8 cellular contexts compared by ENCODE assay signal in genomic region chr7:74275401-74275881, GRCh38. TPM values are rescaled to one million over a fixed set of nuclear protein-coding genes. Genes with fewer than 3 reads are reported as not detected.
DNase-seq lines count a peak whose midpoint lies in the region; ATAC-seq, FAIRE-seq and TF ChIP-seq lines count a peak whose summit lies in the region.

No MANE protein-coding gene starts in this region.

- dilution Hi-C loops in keratinocyte (cut with MboI; ENCODE audit: extremely low pct_ligation_motif_present, low sequenced_read_pairs) = no loop called here

- H3K9me3 ChIP-seq in AG04450 (ENCODE audit: control insufficient read depth, insufficient read depth, low read length) (no peaks in the 10 kb centered on the region), keratinocyte (ENCODE audit: control insufficient read depth, low read depth, low read length) (no peaks in the 10 kb centered on the region)

- no peak for DNase-seq in AG04450 (ENCODE audit: low read depth, low spot score)
- DNase-seq in GM12892 (ENCODE audit: insufficient read length) = no peak
- DNase-seq in keratinocyte (ENCODE audit: low read depth, low spot score) = no peak
- no peak for DNase-seq in activated naive CD4-positive, alpha-beta T cell treated with anti-CD3 and anti-CD28 coated beads, Interleukin-2, amount 50 U/mL, for 72 hours (ENCODE audit: low spot score in 2 of 2)
- no peak for DNase-seq in NCI-H1436 treated with DMSO at 0.1 percent for 48 hours (lab: John Stamatoyannopoulos, UW)
- no peak for DNase-seq in retina
- no peak for DNase-seq in sciatic nerve (ENCODE audit: low spot score)

- H3K9me1 ChIP-seq in keratinocyte (ENCODE audit: control insufficient read depth, extremely low read depth, insufficient read depth, low read length) = no peaks in the 10 kb centered on the region

- H3K9me3 Mint-ChIP-seq in activated naive CD4-positive, alpha-beta T cell treated with anti-CD3 and anti-CD28 coated beads, Interleukin-2, amount 50 U/mL, for 72 hours = no peaks in the 10 kb centered on the region

- FAIRE-seq in GM12892 (lab: Jason Lieb, UNC) = peak; percentile 38
- no peak for FAIRE-seq in keratinocyte (lab: Jason Lieb, UNC)

- no peak overlapping the region for H3K9ac ChIP-seq in keratinocyte (ENCODE audit: control insufficient read depth, extremely low read depth, insufficient read depth, low read length)

- no peaks in the 10 kb centered on the region for H3K79me2 ChIP-seq in keratinocyte (ENCODE audit: control insufficient read depth, insufficient read depth, low read length)

- H4K20me1 ChIP-seq in keratinocyte (ENCODE audit: control insufficient read depth, extremely low read depth, insufficient read depth, low read length) = no peaks in the 10 kb centered on the region

- H3K4me1 ChIP-seq in keratinocyte (ENCODE audit: control insufficient read depth, extremely low read depth, insufficient read depth, low read length) = peaks cover 14% of the 10 kb centered on the region

- H3K4me3 ChIP-seq in AG04450 (ENCODE audit: low read depth, low read length) = no peak overlapping the region
- no peak overlapping the region for H3K4me3 ChIP-seq in WI38 (ENCODE audit: low read depth, low read length)
- H3K4me3 ChIP-seq in keratinocyte (ENCODE audit: control insufficient read depth in 2 of 3, extremely low read depth in 1 of 3, insufficient read depth in 2 of 3, low read depth in 1 of 3, low read length in 3 of 3) = no peak overlapping the region

- ATAC-seq in activated naive CD4-positive, alpha-beta T cell treated with anti-CD3 and anti-CD28 coated beads, Interleukin-2, amount 50 U/mL, for 72 hours = no peak
- no peak for ATAC-seq in sciatic nerve

- H2AFZ ChIP-seq in keratinocyte (ENCODE audit: control insufficient read depth, low read length) = no peak overlapping the region

- H3K36me3 ChIP-seq in keratinocyte (ENCODE audit: control insufficient read depth in 2 of 2, extremely low read depth in 1 of 2, insufficient read depth in 2 of 2, low read length in 2 of 2) = no peaks in the 10 kb centered on the region

- H3K27ac Mint-ChIP-seq in activated naive CD4-positive, alpha-beta T cell treated with anti-CD3 and anti-CD28 coated beads, Interleukin-2, amount 50 U/mL, for 72 hours = no peak overlapping the region

- no peaks in the 10 kb centered on the region for H3K36me3 Mint-ChIP-seq in activated naive CD4-positive, alpha-beta T cell treated with anti-CD3 and anti-CD28 coated beads, Interleukin-2, amount 50 U/mL, for 72 hours

- CTCF ChIA-PET in AG04450 (lab: Charles Lee) = interaction anchor here (1.0 kb wide), 1 partner anchor 69 kb away, joined by 4 read pairs; no protein-coding TSS in a partner anchor

- intact Hi-C loops in sciatic nerve (cut with DNase I) = no loop called here

- no peak overlapping the region for H3K27ac ChIP-seq in AG04450 (ENCODE audit: low read depth, low read length)
- no peak overlapping the region for H3K27ac ChIP-seq in keratinocyte (ENCODE audit: control insufficient read depth, insufficient read depth, low read length)

- H3K27me3 ChIP-seq in AG04450 (ENCODE audit: control insufficient read depth, insufficient read depth, low read length) = no peaks in the 10 kb centered on the region
- no peaks in the 10 kb centered on the region for H3K27me3 ChIP-seq in keratinocyte (ENCODE audit: control insufficient read depth, extremely low read depth, insufficient read depth, low read length)

- no peak for TF ChIP-seq POLR2A in GM12892 (IDR thresholded peaks at IDR 0.05; ENCODE audit: low read depth, low read length)

- H3K4me2 ChIP-seq in keratinocyte (ENCODE audit: control insufficient read depth, extremely low read depth, insufficient read depth, low read depth, low read length) = no peak overlapping the region

- POLR2A ChIA-PET in AG04450 (lab: Yijun Ruan, JAX) = interaction anchor here (1.3 kb wide), 1 partner anchor 13 kb away, joined by 3 read pairs; no protein-coding TSS in a partner anchor

- peak; percentile 55 for TF ChIP-seq CTCF in AG04450 (IDR thresholded peaks at IDR 0.05; ENCODE audit: low read depth, low read length)
- peak; percentile 37; the same call in 1 of the 2 replicates for TF ChIP-seq CTCF in WI38 (IDR thresholded peaks at IDR 0.05; ENCODE audit: low read depth, low read length)
- peak; percentile 52 to 78 (median 78) for TF ChIP-seq CTCF in keratinocyte (optimal IDR thresholded peaks at IDR 0.05 in 1 of 3, IDR thresholded peaks at IDR 0.05 in 1 of 3, conservative IDR thresholded peaks at IDR 0.05 in 1 of 3; ENCODE audit: extremely low read depth in 1 of 3, insufficient read depth in 2 of 3, low read length in 3 of 3)

RNA-seq across cellular contexts. Expression of gene CLIP2, which starts 13.8 kb away (rescaled TPM):
- polyA plus RNA-seq in AG04450 (2011; rRNA removed) (7.2 and 11.9 TPM in 2 replicates), keratinocyte (2.6 to 4.1 TPM (median 3.8 TPM) in 3 replicates)
- 18.6 and 20.1 TPM in 2 replicates for polyA minus RNA-seq in AG04450 (2011; rRNA and poly(A)+ RNA removed)
- polyA plus RNA-seq in GM12892 (2012; ENCODE audit: missing spikeins) = 21.0 TPM
- 20.4 TPM for polyA plus RNA-seq in keratinocyte (2011; ENCODE audit: low read depth)
- polyA plus RNA-seq in keratinocyte (2011; cell fraction: cytosol; rRNA removed) = 2.1 and 5.5 TPM in 2 replicates
- polyA plus RNA-seq in keratinocyte (2011; cell fraction: nucleus; rRNA removed) = 8.1 and 12.2 TPM in 2 replicates
- polyA plus RNA-seq in keratinocyte (2012; ENCODE audit: low replicate concordance) = 8.4 and 18.0 TPM in 2 replicates
- polyA minus RNA-seq in keratinocyte = 5.5 to 21.8 TPM (median 5.9 TPM) in 3 replicates
- 10.0 TPM for polyA minus RNA-seq in keratinocyte (2011; cell fraction: cytosol; rRNA and poly(A)+ RNA removed)
- 9.7 and 13.0 TPM in 2 replicates for polyA minus RNA-seq in keratinocyte (2011; cell fraction: nucleus; rRNA and poly(A)+ RNA removed)
- 1 to 10 TPM in 1 of 2 donors, under 1 TPM in 1; 0.89 to 1.1 TPM for total RNA-seq in activated naive CD4-positive, alpha-beta T cell treated with anti-CD3 and anti-CD28 coated beads, Interleukin-2, amount 50 U/mL, for 72 hours
- total RNA-seq in sciatic nerve = 58.4 TPM

RNA-seq across cellular contexts. Expression of gene RFC2, which starts 21.2 kb away (rescaled TPM):
- polyA plus RNA-seq in AG04450 (2011; rRNA removed) (11.3 and 15.4 TPM in 2 replicates), keratinocyte (14.5 to 24.9 TPM (median 24.7 TPM) in 3 replicates)
- 14.2 and 19.2 TPM in 2 replicates for polyA minus RNA-seq in AG04450 (2011; rRNA and poly(A)+ RNA removed)
- 64.7 TPM for polyA plus RNA-seq in GM12892 (2012; ENCODE audit: missing spikeins)
- polyA plus RNA-seq in keratinocyte (2011; ENCODE audit: low read depth) = 12.6 TPM
- polyA plus RNA-seq in keratinocyte (2011; cell fraction: cytosol; rRNA removed) = 15.3 and 16.2 TPM in 2 replicates
- polyA plus RNA-seq in keratinocyte (2011; cell fraction: nucleus; rRNA removed) = 10.3 and 11.2 TPM in 2 replicates
- 8.9 and 30.6 TPM in 2 replicates for polyA plus RNA-seq in keratinocyte (2012; ENCODE audit: low replicate concordance)
- polyA minus RNA-seq in keratinocyte = 18.9 to 38.2 TPM (median 29.1 TPM) in 3 replicates
- polyA minus RNA-seq in keratinocyte (2011; cell fraction: cytosol; rRNA and poly(A)+ RNA removed) = 11.1 TPM
- 4.7 and 8.5 TPM in 2 replicates for polyA minus RNA-seq in keratinocyte (2011; cell fraction: nucleus; rRNA and poly(A)+ RNA removed)
- total RNA-seq in activated naive CD4-positive, alpha-beta T cell treated with anti-CD3 and anti-CD28 coated beads, Interleukin-2, amount 50 U/mL, for 72 hours = 10 to 100 TPM; 80.1 to 84.5 TPM
- 17.1 TPM for total RNA-seq in sciatic nerve

Comparison
In these comparisons a context has a peak if more than half of its experiments do, and no peak if none do; other contexts are left out.
1. RNA of gene CLIP2, which starts 13.8 kb away (total RNA-seq): 58.4 TPM in sciatic nerve (single experiment); 0.89 to 1.1 TPM in activated naive CD4-positive, alpha-beta T cell treated with anti-CD3 and anti-CD28 coated beads, Interleukin-2, amount 50 U/mL, for 72 hours; every median in the first group is over 10 times any median in the second.
2. Peak in every context shown above with its lines, with median percentiles within 50 percentile points of each other: CTCF ChIP-seq.